7 cellular contexts compared by ENCODE assay signal in the genomic region with DNA sequence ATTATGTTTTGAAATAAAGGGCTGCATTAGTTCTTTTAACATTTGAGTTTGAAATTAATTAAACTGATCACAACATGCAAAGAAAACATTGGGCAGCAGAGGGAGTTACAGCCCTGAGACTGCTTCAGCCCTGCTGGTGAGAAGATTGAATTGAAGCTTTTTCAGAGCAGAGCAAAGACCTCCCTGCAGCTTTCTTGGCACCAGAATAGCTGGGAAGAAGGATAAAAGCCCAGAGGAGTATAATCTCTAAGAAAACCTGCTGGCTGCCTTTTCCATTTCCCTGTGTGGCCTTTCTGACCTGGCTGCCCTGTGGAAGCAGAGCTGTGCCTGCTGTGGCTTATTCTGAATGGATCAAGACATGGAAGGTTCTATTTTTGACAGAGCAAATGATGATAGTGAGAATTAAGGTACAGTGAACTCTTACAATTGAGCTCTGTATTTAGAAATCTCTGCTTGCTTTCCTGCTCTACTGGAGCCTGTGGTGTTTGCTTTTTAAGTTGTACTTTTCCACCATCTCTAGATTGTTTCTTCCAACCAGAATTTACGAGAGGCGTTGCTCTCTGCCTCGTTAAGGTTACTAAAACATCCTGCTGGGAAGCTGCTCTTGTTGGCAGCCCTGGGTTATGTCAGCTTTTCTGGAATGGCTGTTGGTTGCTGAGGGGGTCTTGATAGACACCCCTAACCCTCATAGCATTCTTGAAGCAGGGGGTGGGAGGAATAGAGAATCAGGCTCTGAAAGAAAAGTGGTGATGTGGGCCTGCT. TPM values are rescaled to one million over a fixed set of nuclear protein-coding genes. Genes with fewer than 3 reads are reported as not detected.
DNase-seq lines count a peak whose midpoint lies in the region; ATAC-seq, FAIRE-seq and TF ChIP-seq lines count a peak whose summit lies in the region.

No MANE protein-coding gene starts in this region.

- DNase-seq in DMS79 treated with DMSO at 0.1 percent for 48 hours (lab: John Stamatoyannopoulos, UW) (peak; percentile 45), HuH-7 (ENCODE audit: low spot score) (peak; percentile 54), OCI-LY7 (ENCODE audit: low spot score) (peak; percentile 72), keratinocyte (ENCODE audit: low read depth, low spot score) (no peak), stomach (no peak)
- peak; percentile 5 for DNase-seq in central memory CD4-positive, alpha-beta T cell

- no peaks in the 10 kb centered on the region for H3K9me3 Mint-ChIP-seq in activated T-helper 17 cell treated with anti-CD3 and anti-CD28 coated beads, Interleukin-2, amount 50 U/mL, for 72 hours

- H3K4me3 ChIP-seq in OCI-LY7 (ENCODE audit: low read depth, low read length, poor library complexity, severe bottlenecking) (no peak overlapping the region), keratinocyte (ENCODE audit: control insufficient read depth in 2 of 3, extremely low read depth in 1 of 3, insufficient read depth in 2 of 3, low read depth in 1 of 3, low read length in 3 of 3) (no peak overlapping the region), stomach (no peak overlapping the region)

- H2AFZ ChIP-seq in OCI-LY7 (ENCODE audit: low read length): no peak overlapping the region
- no peak overlapping the region for H2AFZ ChIP-seq in keratinocyte (ENCODE audit: control insufficient read depth, low read length)

- H3K9me3 ChIP-seq in OCI-LY7 (ENCODE audit: low read length): no peaks in the 10 kb centered on the region
- no peaks in the 10 kb centered on the region for H3K9me3 ChIP-seq in keratinocyte (ENCODE audit: control insufficient read depth, low read depth, low read length)
- no peaks in the 10 kb centered on the region for H3K9me3 ChIP-seq in stomach

- dilution Hi-C loops in keratinocyte (cut with MboI; ENCODE audit: extremely low pct_ligation_motif_present, low sequenced_read_pairs): loop anchor here (25.0 kb wide), 1 partner anchor 266 kb away; no protein-coding TSS in a partner anchor

- H3K36me3 ChIP-seq in OCI-LY7 (ENCODE audit: insufficient read depth, low read length): peaks cover 75% of the 10 kb centered on the region
- peaks cover 13 to 25% of the 10 kb centered on the region in 2 experiments for H3K36me3 ChIP-seq in keratinocyte (ENCODE audit: control insufficient read depth in 2 of 2, extremely low read depth in 1 of 2, insufficient read depth in 2 of 2, low read length in 2 of 2)
- peaks cover 9 to 80% (median 79%) of the 10 kb centered on the region in 4 donors for H3K36me3 ChIP-seq in stomach

- no peak for TF ChIP-seq POLR2A in stomach (IDR thresholded peaks at IDR 0.05)

- H3K36me3 Mint-ChIP-seq in activated T-helper 17 cell treated with anti-CD3 and anti-CD28 coated beads, Interleukin-2, amount 50 U/mL, for 72 hours (ENCODE audit: low read depth): peaks cover 79% of the 10 kb centered on the region

- 33 to 59% (median 49%) methylated on average over 3 of the region's 3 CpGs for WGBS in stomach, 5 donors

- no peak for TF ChIP-seq EP300 in stomach (IDR thresholded peaks at IDR 0.05)

- H4K20me1 ChIP-seq in OCI-LY7 (ENCODE audit: insufficient read depth, low read length) (no peaks in the 10 kb centered on the region), keratinocyte (ENCODE audit: control insufficient read depth, extremely low read depth, insufficient read depth, low read length) (no peaks in the 10 kb centered on the region)

- no peak overlapping the region for H3K27ac ChIP-seq in OCI-LY7 (ENCODE audit: low read depth, low read length, poor library complexity, severe bottlenecking)
- no peak overlapping the region for H3K27ac ChIP-seq in keratinocyte (ENCODE audit: control insufficient read depth, insufficient read depth, low read length)
- H3K27ac ChIP-seq in stomach: peak overlapping the region in 1 of 5 donors; percentile 24

- no peaks in the 10 kb centered on the region for H3K4me1 Mint-ChIP-seq in activated T-helper 17 cell treated with anti-CD3 and anti-CD28 coated beads, Interleukin-2, amount 50 U/mL, for 72 hours

- CTCF ChIA-PET in OCI-LY7 (lab: Charles Lee; ENCODE audit: unreplicated experiment): interaction anchor here (0.8 to 1.3 kb wide), 3 partner anchors 64 to 259 kb away, joined by 3 to 9 read pairs (median 7); no protein-coding TSS in a partner anchor

- H3K9ac ChIP-seq in keratinocyte (ENCODE audit: control insufficient read depth, extremely low read depth, insufficient read depth, low read length): no peak overlapping the region

- no peak for ATAC-seq in activated T-helper 17 cell treated with anti-CD3 and anti-CD28 coated beads, Interleukin-2, amount 50 U/mL, for 72 hours (replicated peaks)

- POLR2A ChIA-PET in OCI-LY7 (lab: Charles Lee): interaction anchor here (1.4 to 1.8 kb wide), 2 partner anchors 73 to 258 kb away, joined by 4 to 6 read pairs; no protein-coding TSS in a partner anchor

- no peaks in the 10 kb centered on the region for H3K9me2 ChIP-seq in OCI-LY7 (ENCODE audit: insufficient read depth, low read length)

- no peaks in the 10 kb centered on the region for H3K27me3 Mint-ChIP-seq in activated T-helper 17 cell treated with anti-CD3 and anti-CD28 coated beads, Interleukin-2, amount 50 U/mL, for 72 hours

- BruUV-seq in OCI-LY7 (replicated peaks; lab: Mats Ljungman, UMichigan): no TSS peak

- H3K27ac Mint-ChIP-seq in activated T-helper 17 cell treated with anti-CD3 and anti-CD28 coated beads, Interleukin-2, amount 50 U/mL, for 72 hours: no peak overlapping the region

- H3K4me2 ChIP-seq in OCI-LY7 (ENCODE audit: low read length) (no peak overlapping the region), keratinocyte (ENCODE audit: control insufficient read depth, extremely low read depth, insufficient read depth, low read depth, low read length) (no peak overlapping the region)

- H3K4me1 ChIP-seq in OCI-LY7 (ENCODE audit: insufficient read depth, low read length, poor library complexity, severe bottlenecking) (no peaks in the 10 kb centered on the region), keratinocyte (ENCODE audit: control insufficient read depth, extremely low read depth, insufficient read depth, low read length) (peaks cover 3% of the 10 kb centered on the region), stomach (peaks cover 0 to 9% (median 4%) of the 10 kb centered on the region in 4 donors)

- H3K79me2 ChIP-seq in OCI-LY7 (ENCODE audit: insufficient read depth, low read depth, low read length): no peaks in the 10 kb centered on the region
- H3K79me2 ChIP-seq in keratinocyte (ENCODE audit: control insufficient read depth, insufficient read depth, low read length): no peaks in the 10 kb centered on the region

- H3K27me3 ChIP-seq in keratinocyte (ENCODE audit: control insufficient read depth, extremely low read depth, insufficient read depth, low read length) (no peaks in the 10 kb centered on the region), stomach (no peaks in the 10 kb centered on the region)

- no peak overlapping the region for H3K4me3 Mint-ChIP-seq in activated T-helper 17 cell treated with anti-CD3 and anti-CD28 coated beads, Interleukin-2, amount 50 U/mL, for 72 hours

- peak; percentile 57 for FAIRE-seq in keratinocyte (lab: Jason Lieb, UNC)

- H3K9me1 ChIP-seq in keratinocyte (ENCODE audit: control insufficient read depth, extremely low read depth, insufficient read depth, low read length): no peaks in the 10 kb centered on the region

- TF ChIP-seq CTCF in OCI-LY7 (conservative IDR thresholded peaks at IDR 0.05; ENCODE audit: low read length) (peak; percentile 91), keratinocyte (optimal IDR thresholded peaks at IDR 0.05 in 1 of 3, IDR thresholded peaks at IDR 0.05 in 1 of 3, conservative IDR thresholded peaks at IDR 0.05 in 1 of 3; ENCODE audit: extremely low read depth in 1 of 3, insufficient read depth in 2 of 3, low read length in 3 of 3) (peak; percentile 73 to 97 (median 83)), stomach (IDR thresholded peaks at IDR 0.05) (peak in 5 of 7 experiments; percentile 46 to 92 (median 63))

- intact Hi-C loops in OCI-LY7 (cut with micrococcal nuclease; ENCODE audit: unreplicated experiment) (loop anchor here (1.0 to 2.0 kb wide), 2 partner anchors 64 to 258 kb away; no protein-coding TSS in a partner anchor), stomach (cut with DNase I; ENCODE audit: low total_unique reads) (no loop called here)

RNA-seq across cellular contexts. Expression of gene SNRPE, which starts 9.9 kb away (rescaled TPM):
- total RNA-seq in OCI-LY7 (2014; rRNA removed; shearing (Covaris generic)): 95.9 and 109 TPM in 2 replicates
- total RNA-seq in OCI-LY7 (2022) (299 and 322 TPM in 2 replicates), stomach (100 to 1,000 TPM in 1 of 5 donors, 10 to 100 TPM in 2, 1 to 10 TPM in 1, not detected in 1; 8.7 to 470 (median 52.9) TPM)
- polyA plus RNA-seq in keratinocyte (108 to 303 TPM (median 235 TPM) in 3 replicates), stomach (100 to 1,000 TPM; 111 to 123 (median 119) TPM)
- polyA plus RNA-seq in keratinocyte (2011; ENCODE audit: low read depth): 93.0 TPM
- 209 and 302 TPM in 2 replicates for polyA plus RNA-seq in keratinocyte (2011; cell fraction: cytosol; rRNA removed)
- polyA plus RNA-seq in keratinocyte (2011; cell fraction: nucleus; rRNA removed): 76.1 and 116 TPM in 2 replicates
- 113 and 215 TPM in 2 replicates for polyA plus RNA-seq in keratinocyte (2012; ENCODE audit: low replicate concordance)
- polyA minus RNA-seq in keratinocyte: 9.6 to 91.0 TPM (median 30.8 TPM) in 3 replicates
- polyA minus RNA-seq in keratinocyte (2011; cell fraction: cytosol; rRNA and poly(A)+ RNA removed): 23.0 TPM
- polyA minus RNA-seq in keratinocyte (2011; cell fraction: nucleus; rRNA and poly(A)+ RNA removed): 6.6 and 13.9 TPM in 2 replicates
- total RNA-seq in activated T-helper 17 cell treated with anti-CD3 and anti-CD28 coated beads, Interleukin-2, amount 50 U/mL, for 72 hours: 100 to 1,000 TPM; 168 to 275 TPM

Comparison
In these comparisons a context has a peak if more than half of its experiments do, and no peak if none do; other contexts are left out.
1. DNase-seq: peak in DMS79 treated with DMSO at 0.1 percent for 48 hours (single experiment), HuH-7 (single experiment), OCI-LY7 (single experiment) and central memory CD4-positive, alpha-beta T cell (single experiment); none in keratinocyte (single experiment) and stomach (single experiment).
2. Peak in every context shown above with its lines, with median percentiles within 50 percentile points of each other: CTCF ChIP-seq.